2 cellular contexts compared by ENCODE assay signal in genomic region chr22:32261306-32261705, GRCh38.
TF ChIP-seq lines count a peak whose summit lies in the region.

No MANE protein-coding gene starts in this region.

TF ChIP-seq in liver, 16 proteins besides CTCF, POLR2A, EP300 and RAD21:
- TF ChIP-seq HNF4G (IDR thresholded peaks at IDR 0.05): no peak
- TF ChIP-seq HNF4A (conservative IDR thresholded peaks at IDR 0.05): peak; percentile 29 to 46
- no peak for TF ChIP-seq JUND (IDR thresholded peaks at IDR 0.05)
- TF ChIP-seq TAF1 (conservative IDR thresholded peaks at IDR 0.05): no peak

TF ChIP-seq in HepG2, 621 proteins besides CTCF, POLR2A, EP300 and RAD21:
- TF ChIP-seq ZNF713 (CRISPR knock-in tag; IDR thresholded peaks at IDR 0.05) (no peak), ZNF652 (CRISPR knock-in tag; IDR thresholded peaks at IDR 0.05; ENCODE audit: borderline replicate concordance, low read depth) (no peak), CBX2 (IDR thresholded peaks at IDR 0.05; ENCODE audit: low read depth, low read length) (no peak), CBX2 (CRISPR knock-in tag; IDR thresholded peaks at IDR 0.05; ENCODE audit: low read depth) (no peak), NBN (conservative IDR thresholded peaks at IDR 0.05) (no peak), MTA1 (CRISPR knock-in tag; IDR thresholded peaks at IDR 0.05; ENCODE audit: borderline replicate concordance) (no peak), ZNF563 (CRISPR knock-in tag; IDR thresholded peaks at IDR 0.05) (no peak), ZNF768 (CRISPR knock-in tag; IDR thresholded peaks at IDR 0.05) (no peak), ZNF232 (CRISPR knock-in tag; IDR thresholded peaks at IDR 0.05; ENCODE audit: borderline replicate concordance) (no peak), SIX4 (CRISPR knock-in tag; IDR thresholded peaks at IDR 0.05) (no peak), MEIS2 (CRISPR knock-in tag; IDR thresholded peaks at IDR 0.05) (no peak), ZNF264 (CRISPR knock-in tag; IDR thresholded peaks at IDR 0.05) (no peak), BCL6 (CRISPR knock-in tag; IDR thresholded peaks at IDR 0.05) (no peak), ZNF460 (CRISPR knock-in tag; IDR thresholded peaks at IDR 0.05; ENCODE audit: borderline replicate concordance) (no peak), ZNF800 (CRISPR knock-in tag; IDR thresholded peaks at IDR 0.05) (no peak), ZFY (CRISPR knock-in tag; IDR thresholded peaks at IDR 0.05) (no peak), ZSCAN20 (CRISPR knock-in tag; IDR thresholded peaks at IDR 0.05; ENCODE audit: borderline replicate concordance) (no peak)
